21 cellular contexts compared by ENCODE assay signal in the genomic region with DNA sequence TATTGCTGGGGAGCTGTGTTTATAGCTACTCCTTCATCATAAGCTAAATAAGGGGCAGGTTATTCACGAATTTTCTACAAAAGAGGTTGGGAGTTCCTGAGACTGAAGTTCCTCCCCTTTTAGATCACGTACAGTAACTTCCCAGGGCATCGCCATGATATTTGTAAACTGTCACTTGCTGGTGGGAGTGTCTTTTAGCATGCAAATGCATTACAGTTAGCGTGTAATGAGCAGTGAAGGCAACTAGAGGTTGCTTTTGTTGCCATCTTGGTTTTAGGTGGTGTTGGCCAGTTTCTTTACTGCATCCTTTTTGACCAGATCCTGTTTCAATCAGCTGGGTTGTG.
DNase-seq lines count a peak whose midpoint lies in the region; ATAC-seq and TF ChIP-seq lines count a peak whose summit lies in the region.
"Had no signal": no experiment of that assay in that cellular context is flagged by ENCODE, and none has a peak within 500 bp of the region (broad histone marks: within the 10 kb centered on the region; RNA-seq: fewer than 3 reads in every experiment).

No MANE protein-coding gene starts in this region.

- H3K4me3 Mint-ChIP-seq in activated naive CD8-positive, alpha-beta T cell treated with anti-CD3 and anti-CD28 coated beads for 36 hours: no peak overlapping the region
- H3K4me3 Mint-ChIP-seq in type B pancreatic cell: no peak overlapping the region
- H3K4me3 Mint-ChIP-seq: activated T-helper 1 cell treated with anti-CD3 and anti-CD28 coated beads, Interleukin-12 subunit alpha, Interleukin-12 subunit beta, Interleukin-2, Interleukin-4 antibody, amounts not matched to agents 30 ng/mL and 10 ng/mL and 1 ng/mL, durations not matched to agents 14 hours and 24 hours and 36 hours; B cell; stimulated activated effector memory CD8-positive, alpha-beta T cell treated with anti-CD3 and anti-CD28 coated beads, Interleukin-12 subunit alpha, Interleukin-12 subunit beta, amount 100 ng/mL, for 72 hours had no signal

- no peak for DNase-seq in PC-3
- no peak for DNase-seq in coronary artery (ENCODE audit: low spot score)
- DNase-seq in right lobe of liver: no peak
- no peak for DNase-seq in suprapubic skin (ENCODE audit: low spot score in 2 of 2)
- DNase-seq in activated naive CD8-positive, alpha-beta T cell treated with anti-CD3 and anti-CD28 coated beads for 36 hours: no peak
- no peak for DNase-seq in type B pancreatic cell (ENCODE audit: extremely low spot score, unreplicated experiment)
- DNase-seq in SW480 (ENCODE audit: low spot score): no peak
- DNase-seq: activated CD4-positive, alpha-beta T cell treated with anti-CD3 and anti-CD28 coated beads for 48 hours; Caco-2; heart left ventricle; left ventricle myocardium superior; NCI-H1417 treated with DMSO at 0.1 percent for 48 hours; NCI-H2107; NCI-H524 had no signal

- 0 out of 2 replicates have a peak, but pooled peaks cover 3% of the 10 kb centered on the region for H3K9me2 ChIP-seq in PC-3 (replicated peaks; ENCODE audit: low read length)

- H3K27me3 ChIP-seq in PC-3 (ENCODE audit: low read length) (no peaks in the 10 kb centered on the region), right lobe of liver (no peaks in the 10 kb centered on the region), suprapubic skin (no peaks in the 10 kb centered on the region)
- H3K27me3 ChIP-seq: heart left ventricle, tibial nerve had no signal

- intact Hi-C loops in PC-3 (cut with micrococcal nuclease) (no loop called here), right lobe of liver (cut with DNase I) (no loop called here)

- H3K27ac Mint-ChIP-seq in activated naive CD8-positive, alpha-beta T cell treated with anti-CD3 and anti-CD28 coated beads for 36 hours: no peak overlapping the region
- H3K27ac Mint-ChIP-seq in type B pancreatic cell: no peak overlapping the region
- H3K27ac Mint-ChIP-seq: activated naive CD4-positive, alpha-beta T cell treated with anti-CD3 and anti-CD28 coated beads, Interleukin-2, amount 50 U/mL, for 72 hours; activated T-helper 1 cell treated with anti-CD3 and anti-CD28 coated beads, Interleukin-12 subunit alpha, Interleukin-12 subunit beta, Interleukin-2, Interleukin-4 antibody, amounts not matched to agents 30 ng/mL and 10 ng/mL and 1 ng/mL, durations not matched to agents 14 hours and 24 hours and 36 hours; B cell; stimulated activated effector memory CD8-positive, alpha-beta T cell treated with anti-CD3 and anti-CD28 coated beads, Interleukin-12 subunit alpha, Interleukin-12 subunit beta, amount 100 ng/mL, for 72 hours had no signal

- H3K27me3 Mint-ChIP-seq in activated naive CD8-positive, alpha-beta T cell treated with anti-CD3 and anti-CD28 coated beads for 36 hours: peaks cover 7% of the 10 kb centered on the region
- H3K27me3 Mint-ChIP-seq in type B pancreatic cell: no peaks in the 10 kb centered on the region
- H3K27me3 Mint-ChIP-seq: B cell had no signal

- peak overlapping the region; percentile 61 for H2AFZ ChIP-seq in PC-3 (ENCODE audit: low read length)

- H3K9me3 Mint-ChIP-seq in activated naive CD8-positive, alpha-beta T cell treated with anti-CD3 and anti-CD28 coated beads for 36 hours: no peaks in the 10 kb centered on the region
- H3K9me3 Mint-ChIP-seq in type B pancreatic cell: no peaks in the 10 kb centered on the region
- H3K9me3 Mint-ChIP-seq: activated naive CD4-positive, alpha-beta T cell treated with anti-CD3 and anti-CD28 coated beads, Interleukin-2, amount 50 U/mL, for 72 hours; activated T-helper 1 cell treated with anti-CD3 and anti-CD28 coated beads, Interleukin-12 subunit alpha, Interleukin-12 subunit beta, Interleukin-2, Interleukin-4 antibody, amounts not matched to agents 30 ng/mL and 10 ng/mL and 1 ng/mL, durations not matched to agents 14 hours and 24 hours and 36 hours; stimulated activated effector memory CD8-positive, alpha-beta T cell treated with anti-CD3 and anti-CD28 coated beads, Interleukin-12 subunit alpha, Interleukin-12 subunit beta, amount 100 ng/mL, for 72 hours had no signal

- H3K4me2 ChIP-seq in PC-3 (ENCODE audit: low read length): peak overlapping the region; percentile 36

- no peaks in the 10 kb centered on the region for H3F3A ChIP-seq in PC-3 (ENCODE audit: low read length, unreplicated experiment)

- TF ChIP-seq CTCF in PC-3 (conservative IDR thresholded peaks at IDR 0.05; ENCODE audit: low read depth, low read length): no peak
- TF ChIP-seq CTCF in coronary artery (IDR thresholded peaks at IDR 0.05): no peak
- TF ChIP-seq CTCF in right lobe of liver (IDR thresholded peaks at IDR 0.05): no peak
- no peak for TF ChIP-seq CTCF in suprapubic skin (IDR thresholded peaks at IDR 0.05)
- TF ChIP-seq CTCF in type B pancreatic cell (conservative IDR thresholded peaks at IDR 0.05): no peak

- H3K9me3 ChIP-seq in PC-3 (ENCODE audit: low read length): no peaks in the 10 kb centered on the region
- no peaks in the 10 kb centered on the region for H3K9me3 ChIP-seq in right lobe of liver
- H3K9me3 ChIP-seq in suprapubic skin: no peaks in the 10 kb centered on the region
- H3K9me3 ChIP-seq: Caco-2, heart left ventricle, tibial nerve had no signal

- BruUV-seq in PC-3 (replicated peaks; lab: Mats Ljungman, UMichigan): no TSS peak

- H3K36me3 Mint-ChIP-seq in activated naive CD8-positive, alpha-beta T cell treated with anti-CD3 and anti-CD28 coated beads for 36 hours: no peaks in the 10 kb centered on the region
- no peaks in the 10 kb centered on the region for H3K36me3 Mint-ChIP-seq in type B pancreatic cell
- H3K36me3 Mint-ChIP-seq: activated naive CD4-positive, alpha-beta T cell treated with anti-CD3 and anti-CD28 coated beads, Interleukin-2, amount 50 U/mL, for 72 hours; stimulated activated effector memory CD8-positive, alpha-beta T cell treated with anti-CD3 and anti-CD28 coated beads, Interleukin-12 subunit alpha, Interleukin-12 subunit beta, amount 100 ng/mL, for 72 hours had no signal

- TF ChIP-seq POLR2A in right lobe of liver (IDR thresholded peaks at IDR 0.05): no peak
- TF ChIP-seq POLR2A in suprapubic skin (IDR thresholded peaks at IDR 0.05): no peak

- H3K79me2 ChIP-seq in PC-3 (ENCODE audit: low read length): no peaks in the 10 kb centered on the region

- POLR2A ChIA-PET in PC-3 (lab: Charles Lee; ENCODE audit: unreplicated experiment): no interaction called here

- no peaks in the 10 kb centered on the region for H4K20me1 ChIP-seq in PC-3 (ENCODE audit: low read length)

- CTCF ChIA-PET in PC-3 (lab: Charles Lee): no interaction called here

- H3K36me3 ChIP-seq in PC-3 (ENCODE audit: low read depth, low read length): no peaks in the 10 kb centered on the region
- H3K36me3 ChIP-seq in right lobe of liver: no peaks in the 10 kb centered on the region
- H3K36me3 ChIP-seq in suprapubic skin: no peaks in the 10 kb centered on the region
- H3K36me3 ChIP-seq: heart left ventricle, tibial nerve had no signal

- WGBS in right lobe of liver (ENCODE audit: insufficient coverage, low coverage, low lambda C conversion rate, missing lambda C conversion rate): 24% methylated on average over 3 of the region's 4 CpGs
- WGBS in suprapubic skin: 49% methylated on average over 4 of the region's 4 CpGs

- no peak for ATAC-seq in PC-3
- peak in 3 of 4 donors; percentile 14 to 50 (median 16) for ATAC-seq in right lobe of liver
- ATAC-seq: activated naive CD4-positive, alpha-beta T cell treated with anti-CD3 and anti-CD28 coated beads, Interleukin-2, amount 50 U/mL, for 72 hours; HCT116; sciatic nerve; stimulated activated effector memory CD8-positive, alpha-beta T cell treated with anti-CD3 and anti-CD28 coated beads, Interleukin-12 subunit alpha, Interleukin-12 subunit beta, amount 100 ng/mL, for 72 hours had no signal

- no peaks in the 10 kb centered on the region for H3K4me1 Mint-ChIP-seq in activated naive CD8-positive, alpha-beta T cell treated with anti-CD3 and anti-CD28 coated beads for 36 hours
- H3K4me1 Mint-ChIP-seq in type B pancreatic cell (ENCODE audit: unreplicated experiment): peaks cover 10% of the 10 kb centered on the region
- H3K4me1 Mint-ChIP-seq: B cell had no signal

- H3K9ac ChIP-seq in PC-3 (ENCODE audit: low read length): no peak overlapping the region

- peak overlapping the region; percentile 4; the same call in 1 of the 2 replicates for H3K4me3 ChIP-seq in PC-3 (ENCODE audit: low read length)
- peak overlapping the region; percentile 31 for H3K4me3 ChIP-seq in coronary artery
- H3K4me3 ChIP-seq in right lobe of liver: peak overlapping the region; percentile 25 to 45 (median 40)
- H3K4me3 ChIP-seq in suprapubic skin: peak overlapping the region; percentile 20
- H3K4me3 ChIP-seq: tibial nerve had no signal

- no peak for TF ChIP-seq EP300 in suprapubic skin (IDR thresholded peaks at IDR 0.05)

- H3K27ac ChIP-seq in PC-3 (ENCODE audit: low read length) (no peak overlapping the region), coronary artery (no peak overlapping the region), right lobe of liver (peak overlapping the region in 1 of 3 donors; percentile 2), suprapubic skin (no peak overlapping the region)
- H3K27ac ChIP-seq: tibial nerve had no signal

- H3K4me1 ChIP-seq in PC-3 (ENCODE audit: insufficient read depth, low read length) (no peaks in the 10 kb centered on the region), right lobe of liver (peaks cover 0 to 11% (median 0%) of the 10 kb centered on the region in 4 donors), suprapubic skin (peaks cover 3% of the 10 kb centered on the region)
- H3K4me1 ChIP-seq: Caco-2, tibial nerve had no signal
